ENCODE assay signal across 10 cellular contexts in the genomic region with DNA sequence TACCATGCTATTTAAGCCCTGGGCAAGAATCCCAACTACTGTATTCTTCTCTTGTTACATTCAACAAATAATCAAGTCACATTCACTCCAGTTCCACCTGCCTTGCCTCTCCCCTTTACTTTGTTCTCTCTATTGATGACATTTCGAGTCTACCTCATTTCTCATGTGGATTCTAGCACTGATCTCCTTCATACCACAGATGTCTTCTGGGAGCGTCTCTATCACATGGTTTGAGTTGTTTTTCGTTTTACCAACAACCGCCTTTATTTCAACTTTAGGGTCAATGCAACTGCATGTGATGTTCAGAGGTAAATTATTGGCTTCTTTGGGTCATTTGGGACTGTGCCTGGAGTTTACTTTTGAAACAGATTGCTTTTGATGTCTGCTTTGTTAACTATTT.
"Had no signal": no experiment of that assay in that cellular context is flagged by ENCODE, and none has a peak within 500 bp of the region (broad histone marks: within the 10 kb centered on the region; RNA-seq: fewer than 3 reads in every experiment).

No MANE protein-coding gene starts in this region.

- H2AFZ ChIP-seq: GM23248 had no signal

- H3K4me3 Mint-ChIP-seq: H9, HFFc6 had no signal

- DNase-seq: GM23248, GOT3, H7, H9, HCEC 1CT, HFFc6 had no signal

- FAIRE-seq: H1, H54 had no signal

- ATAC-seq: HCT116 had no signal

- H3K9ac ChIP-seq: GM23248 had no signal

- H3K36me3 ChIP-seq: HAP-1 had no signal

- H3K27ac ChIP-seq: GM23248 had no signal

- H3K9me3 Mint-ChIP-seq: H9, HFFc6 had no signal

- H3K27ac Mint-ChIP-seq: HFFc6 had no signal

- H3K9me3 ChIP-seq: HAP-1 had no signal

- H3K4me3 ChIP-seq: GM23248, HAP-1 had no signal
